ENCODE assay signal across 1 cellular context in the genomic region with DNA sequence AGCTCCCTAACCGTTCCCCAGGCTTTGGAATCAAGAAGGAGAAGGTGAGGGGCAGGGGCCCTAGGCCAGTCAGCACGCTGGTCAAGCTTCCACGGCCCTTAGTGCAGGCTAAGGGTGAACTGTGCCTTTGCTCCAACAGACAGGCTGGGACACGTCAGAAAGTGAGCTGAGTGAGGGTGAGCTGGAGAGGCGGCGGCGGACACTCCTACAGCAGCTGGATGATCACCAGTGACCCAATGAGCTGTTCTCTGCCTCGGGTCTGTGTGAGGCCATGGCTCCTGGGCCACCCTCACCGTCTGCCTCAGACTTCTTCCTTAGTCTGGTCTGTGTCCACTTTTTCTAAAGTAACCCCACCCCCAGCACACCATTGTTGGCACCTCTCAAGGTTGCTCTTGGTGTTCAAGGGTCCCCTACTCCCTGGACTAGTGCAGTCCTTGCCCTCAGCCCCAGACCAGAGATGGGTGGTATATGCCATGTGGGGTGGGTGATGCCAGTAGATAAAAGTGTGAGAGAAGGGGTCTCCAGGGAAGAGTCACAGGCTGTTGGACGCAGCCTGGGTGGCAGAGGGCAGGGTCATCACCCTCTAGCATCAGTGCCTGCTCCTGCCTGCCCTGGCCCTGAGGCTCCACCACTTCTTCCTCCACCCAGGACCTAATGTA.
TF ChIP-seq lines count a peak whose summit lies in the region.

No MANE protein-coding gene starts in this region.

TF ChIP-seq in IMR-90, 13 proteins besides CTCF, POLR2A, EP300 and RAD21 (continued from another document):
- TF ChIP-seq RFX5 (IDR thresholded peaks at IDR 0.05; ENCODE audit: low read depth, low read length) (no peak), BHLHE40 (IDR thresholded peaks at IDR 0.05; ENCODE audit: low read depth, low read length) (no peak), MAZ (IDR thresholded peaks at IDR 0.05; ENCODE audit: borderline replicate concordance, low read depth, low read length) (no peak), CEBPB (IDR thresholded peaks at IDR 0.05; ENCODE audit: low read depth, low read length) (no peak)
